17 cellular contexts compared by ENCODE assay signal in genomic region chr14:49783394-49784010, GRCh38. TPM values are rescaled to one million over a fixed set of nuclear protein-coding genes. Genes with fewer than 3 reads are reported as not detected.
DNase-seq lines count a peak whose midpoint lies in the region; ATAC-seq, FAIRE-seq and TF ChIP-seq lines count a peak whose summit lies in the region.
"Had no signal": no experiment of that assay in that cellular context is flagged by ENCODE, and none has a peak within 500 bp of the region (broad histone marks: within the 10 kb centered on the region; RNA-seq: fewer than 3 reads in every experiment).

No MANE protein-coding gene starts in this region.

- H3K9me2 ChIP-seq in OCI-LY7 (ENCODE audit: insufficient read depth, low read length), result no peaks in the 10 kb centered on the region

- no peaks in the 10 kb centered on the region for H3K4me1 ChIP-seq in HepG2 (ENCODE audit: insufficient read depth, low read length)
- no peaks in the 10 kb centered on the region for H3K4me1 ChIP-seq in right lobe of liver
- no peaks in the 10 kb centered on the region for H3K4me1 ChIP-seq in OCI-LY7 (ENCODE audit: insufficient read depth, low read length, poor library complexity, severe bottlenecking)
- no peaks in the 10 kb centered on the region for H3K4me1 ChIP-seq in CD4-positive, alpha-beta memory T cell (ENCODE audit: insufficient read depth, low read length)

- H3K4me3 ChIP-seq in HepG2 (replicated peaks in 1 of 3; ENCODE audit: insufficient read depth in 1 of 3, low read depth in 2 of 3, low read length in 3 of 3) (no peak overlapping the region), right lobe of liver (no peak overlapping the region), OCI-LY7 (ENCODE audit: low read depth, low read length, poor library complexity, severe bottlenecking) (no peak overlapping the region)
- no peak overlapping the region for H3K4me3 ChIP-seq in CD4-positive, alpha-beta memory T cell (ENCODE audit: low read length in 2 of 2)
- H3K4me3 ChIP-seq: GM23338 had no signal

- H3K27me3 ChIP-seq in HepG2 (ENCODE audit: control insufficient read depth in 1 of 2, insufficient read depth in 2 of 2, low read length in 2 of 2), result no peaks in the 10 kb centered on the region
- H3K27me3 ChIP-seq in right lobe of liver, result no peaks in the 10 kb centered on the region
- no peaks in the 10 kb centered on the region for H3K27me3 ChIP-seq in CD4-positive, alpha-beta memory T cell (ENCODE audit: insufficient read depth, low read length)

- H3K9me3 Mint-ChIP-seq in CD4-positive, alpha-beta memory T cell, result no peaks in the 10 kb centered on the region
- H3K9me3 Mint-ChIP-seq: CD4-positive, alpha-beta T cell; GM23338; HFFc6 had no signal

- H3K4me1 Mint-ChIP-seq in CD4-positive, alpha-beta memory T cell, result peaks cover 0 to 4% (median 0%) of the 10 kb centered on the region in 4 donors
- H3K4me1 Mint-ChIP-seq: GM23338 had no signal

- 100% methylated on average over 3 of the region's 3 CpGs for WGBS in HepG2 (ENCODE audit: low lambda C conversion rate)
- 84% methylated on average over 3 of the region's 3 CpGs for WGBS in right lobe of liver (ENCODE audit: insufficient coverage, low coverage, low lambda C conversion rate, missing lambda C conversion rate)

- peaks cover 10 to 90% of the 10 kb centered on the region in 2 experiments for H3K36me3 ChIP-seq in HepG2 (replicated peaks in 1 of 2; ENCODE audit: control insufficient read depth in 1 of 2, insufficient read depth in 2 of 2, low read length in 2 of 2)
- peaks cover 7 to 95% (median 58%) of the 10 kb centered on the region in 4 donors for H3K36me3 ChIP-seq in right lobe of liver
- H3K36me3 ChIP-seq in OCI-LY7 (ENCODE audit: insufficient read depth, low read length), result peaks cover 95% of the 10 kb centered on the region
- H3K36me3 ChIP-seq in CD4-positive, alpha-beta memory T cell (ENCODE audit: insufficient read depth, low read length), result peaks cover 81% of the 10 kb centered on the region

- H3K9me3 ChIP-seq in HepG2 (ENCODE audit: low read length) (no peaks in the 10 kb centered on the region), right lobe of liver (no peaks in the 10 kb centered on the region), OCI-LY7 (ENCODE audit: low read length) (no peaks in the 10 kb centered on the region)
- H3K9me3 ChIP-seq in CD4-positive, alpha-beta memory T cell (ENCODE audit: control insufficient read depth in 1 of 2, low read length in 2 of 2), result no peaks in the 10 kb centered on the region

- CTCF ChIA-PET in HepG2 (lab: Yijun Ruan, JAX; ENCODE audit: low intra/inter-chr PET ratio, low total read pairs) (no interaction called here), OCI-LY7 (lab: Charles Lee; ENCODE audit: unreplicated experiment) (no interaction called here)
- CTCF ChIA-PET in CD4-positive, alpha-beta memory T cell (lab: Charles Lee; ENCODE audit: partially characterized antibody), result interaction anchor here (1.3 to 5.9 kb wide), 5 partner anchors 9 to 149 kb away, joined by 3 to 20 read pairs (median 4); partner anchors contain the start of gene DNAAF2

- TF ChIP-seq RAD21 in HepG2 (CRISPR knock-in tag; IDR thresholded peaks at IDR 0.05), result no peak

- H3K36me3 Mint-ChIP-seq in CD4-positive, alpha-beta memory T cell, result peaks cover 42 to 89% of the 10 kb centered on the region in 2 donors

- no peak overlapping the region for H2AFZ ChIP-seq in HepG2 (ENCODE audit: low read length)
- H2AFZ ChIP-seq in OCI-LY7 (ENCODE audit: low read length), result no peak overlapping the region
- H2AFZ ChIP-seq: GM23338 had no signal

- H4K20me1 ChIP-seq in HepG2 (ENCODE audit: insufficient read depth, low read length), result no peaks in the 10 kb centered on the region
- H4K20me1 ChIP-seq in OCI-LY7 (ENCODE audit: insufficient read depth, low read length), result no peaks in the 10 kb centered on the region

- no peak overlapping the region for H3K9ac ChIP-seq in HepG2 (ENCODE audit: insufficient read depth, low read depth, low read length)

- H3K27me3 Mint-ChIP-seq in CD4-positive, alpha-beta memory T cell, result no peaks in the 10 kb centered on the region
- H3K27me3 Mint-ChIP-seq: CD4-positive, alpha-beta T cell had no signal

- intact Hi-C loops in HepG2 (cut with micrococcal nuclease; ENCODE audit: unreplicated experiment) (no loop called here), right lobe of liver (cut with DNase I) (loop anchor here in 1 of 2 donors (10.0 kb wide), 1 partner anchor 51 kb away; no protein-coding TSS in a partner anchor), OCI-LY7 (cut with micrococcal nuclease; ENCODE audit: unreplicated experiment) (loop anchor here (5.0 kb wide), 1 partner anchor 49 kb away; no protein-coding TSS in a partner anchor)
- intact Hi-C loops in CD4-positive, alpha-beta memory T cell (cut with micrococcal nuclease), result loop anchor here (2.0 kb wide), 1 partner anchor 15 kb away; the partner anchor contains the start of gene KLHDC2

- no TSS peak for BruUV-seq in HepG2 (replicated peaks; lab: Mats Ljungman, UMichigan)
- BruUV-seq in OCI-LY7 (replicated peaks; lab: Mats Ljungman, UMichigan), result TSS peak; percentile 9

- TF ChIP-seq POLR2A in HepG2 (IDR thresholded peaks at IDR 0.05; ENCODE audit: insufficient read depth in 1 of 2, low read depth in 2 of 2, low read length in 2 of 2) (no peak), right lobe of liver (IDR thresholded peaks at IDR 0.05) (no peak)

- FAIRE-seq in HepG2 (lab: Jason Lieb, UNC) (no peak), islet of Langerhans (lab: Jason Lieb, UNC) (peak; percentile 62)
- FAIRE-seq: H54 had no signal

- TF ChIP-seq EP300 in HepG2 (IDR thresholded peaks at IDR 0.05; ENCODE audit: low read depth in 2 of 2, low read length in 2 of 2), result no peak
- no peak for TF ChIP-seq EP300 in HepG2 (CRISPR knock-in tag; IDR thresholded peaks at IDR 0.05; ENCODE audit: borderline replicate concordance)

- H3K4me2 ChIP-seq in HepG2 (ENCODE audit: low read depth, low read length) (no peak overlapping the region), OCI-LY7 (ENCODE audit: low read length) (no peak overlapping the region)
- H3K4me2 ChIP-seq: GM23338 had no signal

- no peak for ATAC-seq in HepG2
- ATAC-seq in right lobe of liver, result no peak
- ATAC-seq: GM23338 had no signal

- in situ Hi-C loops in HepG2 (cut with HindIII; ENCODE audit: extremely low pct_ligation_motif_present, low pct_unique_long_range_greater_than_20kb), result no loop called here

- no peak overlapping the region for H3K4me3 Mint-ChIP-seq in CD4-positive, alpha-beta memory T cell
- H3K4me3 Mint-ChIP-seq: CD4-positive, alpha-beta T cell; GM23338; HFFc6 had no signal

- DNase-seq in HepG2 (ENCODE audit: low spot score), result no peak
- no peak for DNase-seq in right lobe of liver
- no peak for DNase-seq in OCI-LY7 (ENCODE audit: low spot score)
- DNase-seq in activated naive CD4-positive, alpha-beta T cell treated with anti-CD3 and anti-CD28 coated beads, Interleukin-2, amount 50 U/mL, for 16 hours, result no peak
- no peak for DNase-seq in CD4-positive, alpha-beta memory T cell
- no peak for DNase-seq in LoVo (ENCODE audit: low spot score)
- DNase-seq: AML-193; CD4-positive, alpha-beta T cell; DMS153; DMS79; GDM1; HCEC 1CT; HFFc6 had no signal

- POLR2A ChIA-PET in HepG2 (lab: Yijun Ruan, JAX), result interaction anchor here (4.9 kb wide), 1 partner anchor 12 kb away, joined by 36 read pairs; no protein-coding TSS in a partner anchor
- POLR2A ChIA-PET in OCI-LY7 (lab: Charles Lee), result interaction anchor here (0.5 to 5.0 kb wide), 8 partner anchors 12 to 333 kb away, joined by 3 to 24 read pairs (median 4); partner anchors contain the start of gene VCPKMT
- POLR2A ChIA-PET in CD4-positive, alpha-beta memory T cell (lab: Charles Lee; ENCODE audit: partially characterized antibody), result interaction anchor here (1.7 to 5.8 kb wide), 2 partner anchors 14 to 163 kb away, joined by 4 to 47 read pairs; partner anchors contain the start of genes KLHDC2, MGAT2 and RPL36AL

- H3K27ac ChIP-seq in HepG2 (ENCODE audit: extremely low read length, insufficient read depth, low read length) (no peak overlapping the region), right lobe of liver (no peak overlapping the region), OCI-LY7 (ENCODE audit: low read depth, low read length, poor library complexity, severe bottlenecking) (no peak overlapping the region)
- no peak overlapping the region for H3K27ac ChIP-seq in CD4-positive, alpha-beta memory T cell (ENCODE audit: low read depth, low read length)
- H3K27ac ChIP-seq: C4-2B had no signal

- H3K79me2 ChIP-seq in HepG2 (ENCODE audit: insufficient read depth, low read length) (no peaks in the 10 kb centered on the region), OCI-LY7 (ENCODE audit: insufficient read depth, low read depth, low read length) (no peaks in the 10 kb centered on the region)

- peak overlapping the region in 1 of 7 donors; percentile 13 for H3K27ac Mint-ChIP-seq in CD4-positive, alpha-beta memory T cell
- H3K27ac Mint-ChIP-seq: CD4-positive, alpha-beta T cell; GM23338; HFFc6 had no signal

- TF ChIP-seq CTCF in HepG2 (CRISPR knock-in tag; IDR thresholded peaks at IDR 0.05), result no peak
- no peak for TF ChIP-seq CTCF in right lobe of liver (IDR thresholded peaks at IDR 0.05)
- TF ChIP-seq CTCF in OCI-LY7 (conservative IDR thresholded peaks at IDR 0.05; ENCODE audit: low read length), result no peak

RNA-seq across cellular contexts. Expression of gene KLHDC2, which starts 15.5 kb away (rescaled TPM):
- 80.3 and 95.5 TPM in 2 replicates for total RNA-seq in HepG2 (2016; rRNA removed; fragmentation: Illumina TruSeq; extraction: Trizol)
- total RNA-seq in HepG2 (2016; cell fraction: cytosol; rRNA removed; fragmentation: Illumina TruSeq; extraction: Trizol; ENCODE audit: low read depth), result 41.2 and 54.6 TPM in 2 replicates
- total RNA-seq in HepG2 (2016; cell fraction: insoluble cytoplasmic fraction; rRNA removed; fragmentation: Illumina TruSeq; extraction: Trizol), result 84.5 and 96.7 TPM in 2 replicates
- total RNA-seq in HepG2 (2016; cell fraction: membrane; rRNA removed; fragmentation: Illumina TruSeq; extraction: Trizol), result 76.7 and 86.6 TPM in 2 replicates
- total RNA-seq in HepG2 (2016; cell fraction: nucleus; rRNA removed; fragmentation: Illumina TruSeq; extraction: Trizol), result 92.2 and 109 TPM in 2 replicates
- polyA plus RNA-seq in HepG2 (2011; rRNA removed), result 139 and 170 TPM in 2 replicates
- polyA plus RNA-seq in HepG2 (2011; cell fraction: cytosol; rRNA removed), result 50.6 and 65.9 TPM in 2 replicates
- 291 and 350 TPM in 2 replicates for polyA plus RNA-seq in HepG2 (2011; cell fraction: nucleus; rRNA removed)
- 96.1 and 115 TPM in 2 replicates for polyA plus RNA-seq in HepG2 (2012)
- 26.0 and 31.8 TPM in 2 replicates for polyA plus RNA-seq in HepG2 (2016; cell fraction: cytosol; fragmentation: Illumina TruSeq; extraction: Trizol; ENCODE audit: low read depth)
- 64.1 and 66.6 TPM in 2 replicates for polyA plus RNA-seq in HepG2 (2016; cell fraction: insoluble cytoplasmic fraction; fragmentation: Illumina TruSeq; extraction: Trizol; ENCODE audit: low read depth)
- polyA plus RNA-seq in HepG2 (2016; cell fraction: membrane; fragmentation: Illumina TruSeq; extraction: Trizol; ENCODE audit: low read depth), result 40.0 and 41.5 TPM in 2 replicates
- polyA plus RNA-seq in HepG2 (2016; cell fraction: nucleus; fragmentation: Illumina TruSeq; extraction: Trizol; ENCODE audit: insufficient read depth, low read depth), result 142 and 145 TPM in 2 replicates
- polyA minus RNA-seq in HepG2 (2011; rRNA and poly(A)+ RNA removed; ENCODE audit: low replicate concordance), result 34.2 and 92.1 TPM in 2 replicates
- 41.9 and 43.5 TPM in 2 replicates for polyA minus RNA-seq in HepG2 (2011; cell fraction: cytosol; rRNA and poly(A)+ RNA removed)
- 188 and 199 TPM in 2 replicates for polyA minus RNA-seq in HepG2 (2011; cell fraction: nucleus; rRNA and poly(A)+ RNA removed)
- 10 to 100 TPM; 34.0 to 69.6 (median 49.7) TPM for total RNA-seq in right lobe of liver
- total RNA-seq in OCI-LY7 (2014; rRNA removed; shearing (Covaris generic)), result 55.7 and 68.0 TPM in 2 replicates
- 53.7 and 64.9 TPM in 2 replicates for total RNA-seq in OCI-LY7 (2022)
- total RNA-seq in CD4-positive, alpha-beta memory T cell, result 10 to 100 TPM; 84.0 to 86.4 TPM
- polyA plus RNA-seq in CD4-positive, alpha-beta memory T cell, result 10 to 100 TPM; 96.5 to 97.0 TPM
